ENCODE assay signal across 11 cellular contexts in the genomic region with DNA sequence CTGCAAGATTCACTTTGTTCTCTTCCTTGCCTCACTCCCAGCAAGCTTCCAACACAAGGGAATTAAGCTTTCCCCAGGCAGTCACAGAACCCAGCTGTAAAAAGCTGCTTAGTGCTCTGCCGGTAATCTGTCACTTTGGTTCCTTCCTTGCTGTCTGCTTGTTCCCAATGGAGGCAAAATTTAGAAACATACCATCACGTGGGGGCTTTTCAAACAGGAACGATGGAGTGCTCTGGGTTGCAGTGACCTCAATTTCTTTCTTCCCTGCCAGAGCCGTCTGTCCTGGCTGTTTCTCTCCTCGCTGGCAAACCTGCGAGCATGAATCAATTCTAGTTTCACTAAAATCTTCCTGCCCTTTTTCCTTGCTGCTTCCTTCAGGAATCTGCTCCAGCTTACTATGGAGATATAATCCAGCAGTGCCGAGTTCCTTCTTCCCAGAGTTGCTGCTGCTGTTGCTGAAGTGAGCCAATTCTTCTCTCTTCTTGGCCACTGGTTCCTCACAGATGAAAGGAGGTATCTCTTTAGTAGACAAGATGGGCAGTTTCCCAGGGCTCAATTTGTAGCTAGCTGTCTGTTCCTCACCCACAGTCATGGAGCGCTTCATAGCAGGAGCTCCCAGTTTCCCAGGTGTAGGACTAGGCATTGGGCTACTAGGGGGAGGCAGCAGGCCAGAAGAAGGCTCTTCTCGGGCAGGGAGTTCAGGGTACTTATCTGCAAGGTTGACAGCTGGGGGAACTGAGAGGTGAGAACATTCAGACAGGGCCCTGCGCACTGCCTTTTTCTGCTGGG.
DNase-seq lines count a peak whose midpoint lies in the region; ATAC-seq and TF ChIP-seq lines count a peak whose summit lies in the region.
"Had no signal": no experiment of that assay in that cellular context is flagged by ENCODE, and none has a peak within 500 bp of the region (broad histone marks: within the 10 kb centered on the region; RNA-seq: fewer than 3 reads in every experiment).

No MANE protein-coding gene starts in this region.

- H3K4me3 ChIP-seq in heart right ventricle, result peak overlapping the region in 1 of 10 donors; percentile 9
- H3K4me3 ChIP-seq in neural progenitor cell, result peak overlapping the region; percentile 40
- H3K4me3 ChIP-seq in tibial nerve, result no peak overlapping the region

- peak overlapping the region; percentile 69 for H3K4me3 Mint-ChIP-seq in neural progenitor cell
- H3K4me3 Mint-ChIP-seq: activated CD8-positive, alpha-beta T cell treated with anti-CD3 and anti-CD28 coated beads for 36 hours had no signal

- H3K4me2 ChIP-seq in neural progenitor cell, result peak overlapping the region; percentile 83

- peak in 45 of 58 donors; percentile 10 to 77 (median 37) for DNase-seq in anterior cingulate cortex (lab: John Stamatoyannopoulos, UW)
- peak in 1 of 2 donors; percentile 57 for DNase-seq in heart right ventricle
- DNase-seq in neural progenitor cell (ENCODE audit: low spot score), result peak; percentile 85
- DNase-seq in tibial nerve (ENCODE audit: low spot score in 2 of 2), result peak in 1 of 2 donors; percentile 17
- DNase-seq: activated CD8-positive, alpha-beta T cell treated with anti-CD3 and anti-CD28 coated beads for 36 hours; NCI-H510A treated with DMSO at 0.1 percent for 48 hours; stimulated activated CD4-positive, alpha-beta T cell treated with anti-CD3 and anti-CD28 coated beads, Interleukin-4, amount 100 ng/mL, for 4 hours had no signal

- H3K9ac ChIP-seq in neural progenitor cell, result no peak overlapping the region

- H3K27me3 ChIP-seq in heart right ventricle, result no peaks in the 10 kb centered on the region
- no peaks in the 10 kb centered on the region for H3K27me3 ChIP-seq in neural progenitor cell
- H3K27me3 ChIP-seq in tibial nerve, result no peaks in the 10 kb centered on the region

- peaks cover 61% of the 10 kb centered on the region for H3K4me1 Mint-ChIP-seq in neural progenitor cell

- TF ChIP-seq CTCF in heart right ventricle (IDR thresholded peaks at IDR 0.05) (no peak), neural progenitor cell (IDR thresholded peaks at IDR 0.05) (no peak), tibial nerve (IDR thresholded peaks at IDR 0.05) (no peak)

- H3K27ac ChIP-seq in heart right ventricle (peak overlapping the region; percentile 43 to 89 (median 77)), neural progenitor cell (peak overlapping the region; percentile 99), tibial nerve (peak overlapping the region in 3 of 4 donors; percentile 12 to 78 (median 74))

- intact Hi-C loops in heart right ventricle (cut with DNase I), result no loop called here

- TF ChIP-seq POLR2A in tibial nerve (IDR thresholded peaks at IDR 0.05), result no peak

- H3K4me1 ChIP-seq in heart right ventricle, result peaks cover 11 to 70% (median 54%) of the 10 kb centered on the region in 9 donors
- peaks cover 50% of the 10 kb centered on the region for H3K4me1 ChIP-seq in neural progenitor cell
- H3K4me1 ChIP-seq in tibial nerve, result peaks cover 0 to 38% (median 13%) of the 10 kb centered on the region in 4 donors

- peak; percentile 86 to 94 (median 91) for ATAC-seq in heart right ventricle
- no peak for ATAC-seq in HG02642 (IDR thresholded peaks at IDR 0.05; ENCODE audit: poor library complexity, unreplicated experiment)
- no peak for ATAC-seq in GM18511 (IDR thresholded peaks at IDR 0.05; ENCODE audit: unreplicated experiment)
- ATAC-seq in GM21447 (IDR thresholded peaks at IDR 0.05; ENCODE audit: unreplicated experiment), result no peak
- no peak for ATAC-seq in GM18519 (IDR thresholded peaks at IDR 0.05; ENCODE audit: low FRiP score, unreplicated experiment)
- ATAC-seq: activated CD8-positive, alpha-beta T cell treated with anti-CD3 and anti-CD28 coated beads for 36 hours had no signal

- no peaks in the 10 kb centered on the region for H4K20me1 ChIP-seq in neural progenitor cell (ENCODE audit: low read depth)

- H3K36me3 Mint-ChIP-seq in neural progenitor cell, result peaks cover 26% of the 10 kb centered on the region

- H3F3A ChIP-seq in neural progenitor cell (ENCODE audit: low read depth), result peaks cover 53% of the 10 kb centered on the region

- peaks cover 25% of the 10 kb centered on the region for H3K79me2 ChIP-seq in neural progenitor cell (ENCODE audit: low read depth)

- H2AFZ ChIP-seq in neural progenitor cell (replicated peaks), result no peak overlapping the region

- TF ChIP-seq EP300 in tibial nerve (IDR thresholded peaks at IDR 0.05), result peak in 1 of 2 donors; percentile 23

- H3K36me3 ChIP-seq in heart right ventricle, result peaks cover 0 to 72% (median 6%) of the 10 kb centered on the region in 9 donors
- H3K36me3 ChIP-seq in neural progenitor cell, result no peaks in the 10 kb centered on the region
- peaks cover 0 to 39% (median 0%) of the 10 kb centered on the region in 3 donors for H3K36me3 ChIP-seq in tibial nerve

- no peaks in the 10 kb centered on the region for H3K9me3 Mint-ChIP-seq in neural progenitor cell
- H3K9me3 Mint-ChIP-seq: activated CD8-positive, alpha-beta T cell treated with anti-CD3 and anti-CD28 coated beads for 36 hours had no signal

- no peaks in the 10 kb centered on the region for H3K9me3 ChIP-seq in heart right ventricle
- no peaks in the 10 kb centered on the region for H3K9me3 ChIP-seq in neural progenitor cell (ENCODE audit: low read depth)
- no peaks in the 10 kb centered on the region for H3K9me3 ChIP-seq in tibial nerve

- WGBS in heart right ventricle, 2 donors, result 25 to 44% methylated on average over 10 of the region's 10 CpGs
- WGBS in tibial nerve, 2 donors, result 44 to 46% methylated on average over 10 of the region's 10 CpGs

- peaks cover 7% of the 10 kb centered on the region for H3K27me3 Mint-ChIP-seq in neural progenitor cell (ENCODE audit: insufficient read depth, low read depth)
- H3K27me3 Mint-ChIP-seq: activated CD8-positive, alpha-beta T cell treated with anti-CD3 and anti-CD28 coated beads for 36 hours had no signal

- H3K27ac Mint-ChIP-seq in neural progenitor cell, result peak overlapping the region; percentile 99
- H3K27ac Mint-ChIP-seq: activated CD8-positive, alpha-beta T cell treated with anti-CD3 and anti-CD28 coated beads for 36 hours had no signal

Comparison
In these comparisons a context has a peak if more than half of its experiments do, and no peak if none do; other contexts are left out.
1. ATAC-seq: peak in heart right ventricle (8 of 8); none in HG02642 (single experiment), GM18511 (single experiment), GM21447 (single experiment) and GM18519 (single experiment).
2. Peak in every context shown above with its lines, with median percentiles within 50 percentile points of each other: H3K27ac ChIP-seq.